In the genomic region with DNA sequence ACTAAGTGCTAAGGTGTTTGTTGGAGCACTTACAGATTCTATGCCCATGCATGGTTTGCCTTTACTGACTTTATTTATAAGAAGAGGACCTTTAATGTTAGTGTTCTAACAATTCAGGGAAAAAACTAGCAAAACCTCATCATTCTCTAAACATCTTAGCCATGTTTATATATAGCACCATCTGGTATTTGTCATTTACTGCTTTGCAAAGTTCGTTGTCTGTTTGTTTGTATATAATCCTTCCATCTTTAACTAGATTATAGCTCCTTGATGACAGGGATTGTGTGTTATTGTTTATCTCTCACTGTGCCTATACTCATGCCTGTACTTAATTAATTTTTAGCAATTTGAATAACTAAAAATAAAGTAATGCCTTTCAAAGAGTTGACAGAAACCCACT, we compare ENCODE assay signal across 25 cellular contexts.
"Had no signal": no experiment of that assay in that cellular context is flagged by ENCODE, and none has a peak within 500 bp of the region (broad histone marks: within the 10 kb centered on the region; RNA-seq: fewer than 3 reads in every experiment).

No MANE protein-coding gene starts in this region.

- H3K4me3 ChIP-seq: lower lobe of right lung, ovary, psoas muscle, sigmoid colon, spleen, thoracic aorta, tibial nerve, upper lobe of right lung, uterus had no signal

- DNase-seq: effector CD8-positive, alpha-beta T cell; endodermal cell; hypothalamus; immature natural killer cell; islet precursor cell; kidney glomerular epithelial cell; left colon; left ventricle myocardium superior; lower lobe of right lung; natural killer cell; occipital lobe; ovary; psoas muscle; right cardiac atrium; sigmoid colon; spleen; stimulated activated naive B cell treated with anti-CD40 and anti-IgM and Interleukin-4, amounts not matched to agents 10 μg/mL and 1 μg/mL and 100 μg/mL, for 72 hours; upper lobe of right lung; uterus had no signal

- H3K27me3 ChIP-seq: ovary, sigmoid colon, spleen, tibial nerve, upper lobe of right lung, uterus had no signal

- H3K36me3 ChIP-seq: ovary, upper lobe of right lung, uterus had no signal

- ATAC-seq: esophagus mucosa; left colon; left ventricle myocardium superior; lower lobe of right lung; natural killer cell; psoas muscle; right cardiac atrium; stimulated activated naive B cell treated with anti-CD40 and anti-IgM and Interleukin-4, amounts not matched to agents 10 μg/mL and 1 μg/mL and 100 μg/mL, for 72 hours; upper lobe of right lung had no signal

- FAIRE-seq: colon, frontal cortex had no signal

- H3K4me1 ChIP-seq: psoas muscle, spleen, tibial nerve, upper lobe of right lung, uterus had no signal

- H3K27ac ChIP-seq: epithelial cell of prostate, lower lobe of right lung, ovary, psoas muscle, sigmoid colon, spleen, thoracic aorta, tibial nerve, upper lobe of right lung, uterus had no signal

- H3K9me3 ChIP-seq: lower lobe of right lung, ovary, psoas muscle, sigmoid colon, spleen, thoracic aorta, tibial nerve, upper lobe of right lung, uterus had no signal
